ENCODE assay signal across 10 cellular contexts in the genomic region with DNA sequence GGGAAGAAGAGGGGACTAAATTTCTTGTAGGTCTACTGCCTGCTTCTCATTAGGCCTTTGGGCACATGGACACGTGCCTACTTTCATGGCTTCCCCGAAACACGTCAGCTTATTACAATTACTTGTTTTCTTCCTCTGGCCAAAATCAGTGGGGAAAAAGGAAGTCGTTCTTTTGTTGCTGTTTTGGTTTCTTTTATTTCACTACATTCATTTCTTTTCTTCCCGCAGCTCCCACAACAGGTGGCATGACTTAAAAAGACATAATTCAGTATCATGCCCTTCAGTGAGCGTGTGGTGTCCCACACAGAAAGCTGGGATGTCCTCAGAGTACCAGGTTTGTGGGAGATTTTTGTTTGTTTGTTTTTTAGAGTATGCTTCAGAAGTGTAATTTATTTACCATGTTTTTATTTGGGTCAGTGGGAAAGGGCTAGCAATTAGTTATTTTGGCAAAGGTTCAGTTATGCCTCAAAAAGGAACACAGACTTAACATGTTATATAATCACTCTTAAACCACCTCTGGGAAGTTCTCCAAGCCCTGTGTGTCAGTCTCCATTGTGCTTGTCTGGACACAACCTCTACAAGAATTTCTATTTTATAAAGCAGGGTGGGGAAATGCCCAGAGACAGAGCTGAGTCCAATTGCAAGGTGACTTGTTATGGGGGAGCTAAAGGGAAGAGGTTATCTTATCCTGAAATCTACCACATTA. TPM values are rescaled to one million over a fixed set of nuclear protein-coding genes. Genes with fewer than 3 reads are reported as not detected.
DNase-seq lines count a peak whose midpoint lies in the region; ATAC-seq and TF ChIP-seq lines count a peak whose summit lies in the region.
"Had no signal": no experiment of that assay in that cellular context is flagged by ENCODE, and none has a peak within 500 bp of the region (broad histone marks: within the 10 kb centered on the region; RNA-seq: fewer than 3 reads in every experiment).

No MANE protein-coding gene starts in this region.

- H3K79me2 ChIP-seq in ACC112 (ENCODE audit: control insufficient read depth, insufficient read depth, low read length, unreplicated experiment), result no peaks in the 10 kb centered on the region

- H3K4me1 ChIP-seq in ACC112 (ENCODE audit: control insufficient read depth, insufficient read depth, low read length, unreplicated experiment), result no peaks in the 10 kb centered on the region

- DNase-seq in dermis microvascular lymphatic vessel endothelial cell (ENCODE audit: low read depth in 2 of 2) (peak; percentile 36 to 64), lung microvascular endothelial cell (ENCODE audit: low read depth in 2 of 2) (peak; percentile 51 to 57), NCI-H2196 treated with DMSO at 0.1 percent for 48 hours (lab: John Stamatoyannopoulos, UW; ENCODE audit: unreplicated experiment) (no peak), DMS114 treated with DMSO at 0.1 percent for 48 hours (lab: John Stamatoyannopoulos, UW; ENCODE audit: unreplicated experiment) (no peak)
- DNase-seq: COR-L47, NCI-H446 treated with DMSO at 0.1 percent for 48 hours had no signal

- H3K36me3 ChIP-seq in ACC112 (ENCODE audit: insufficient read depth, low read length), result no peaks in the 10 kb centered on the region

- TF ChIP-seq RAD21 in Ishikawa (IDR thresholded peaks at IDR 0.05; ENCODE audit: low read depth), result no peak

- TF ChIP-seq EP300 in Ishikawa (IDR thresholded peaks at IDR 0.05; ENCODE audit: borderline replicate concordance), result no peak

- H2AFZ ChIP-seq in ACC112 (ENCODE audit: low read length, unreplicated experiment), result peak overlapping the region; percentile 42

- H3K4me3 ChIP-seq in ACC112 (ENCODE audit: low read depth, low read length), result no peak overlapping the region

- no peak overlapping the region for H3K27ac ChIP-seq in ACC112 (ENCODE audit: low read depth, low read length)

- no peaks in the 10 kb centered on the region for H3K27me3 ChIP-seq in ACC112 (ENCODE audit: insufficient read depth, low read length)

- ATAC-seq in HG02763 (IDR thresholded peaks at IDR 0.05; ENCODE audit: unreplicated experiment), result no peak
- ATAC-seq in GM19035 (IDR thresholded peaks at IDR 0.05; ENCODE audit: unreplicated experiment), result no peak

TF ChIP-seq in Ishikawa, 13 proteins besides CTCF, POLR2A, EP300 and RAD21:
- TF ChIP-seq, protein P1, sequence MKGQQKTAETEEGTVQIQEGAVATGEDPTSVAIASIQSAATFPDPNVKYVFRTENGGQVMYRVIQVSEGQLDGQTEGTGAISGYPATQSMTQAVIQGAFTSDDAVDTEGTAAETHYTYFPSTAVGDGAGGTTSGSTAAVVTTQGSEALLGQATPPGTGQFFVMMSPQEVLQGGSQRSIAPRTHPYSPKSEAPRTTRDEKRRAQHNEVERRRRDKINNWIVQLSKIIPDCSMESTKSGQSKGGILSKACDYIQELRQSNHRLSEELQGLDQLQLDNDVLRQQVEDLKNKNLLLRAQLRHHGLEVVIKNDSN (IDR thresholded peaks at IDR 0.05), result no peak
- TF ChIP-seq, protein P2, sequence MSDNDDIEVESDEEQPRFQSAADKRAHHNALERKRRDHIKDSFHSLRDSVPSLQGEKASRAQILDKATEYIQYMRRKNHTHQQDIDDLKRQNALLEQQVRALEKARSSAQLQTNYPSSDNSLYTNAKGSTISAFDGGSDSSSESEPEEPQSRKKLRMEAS (IDR thresholded peaks at IDR 0.05), result 0 out of 2 replicates have a peak, but pooled peaks have one; percentile 15
- TF ChIP-seq ZBTB7A (IDR thresholded peaks at IDR 0.05; ENCODE audit: low read depth), result no peak
- TF ChIP-seq CREB1 (IDR thresholded peaks at IDR 0.05; ENCODE audit: low read depth), result no peak
- no peak for TF ChIP-seq TCF12 (IDR thresholded peaks at IDR 0.05; ENCODE audit: low read depth)
- TF ChIP-seq NFIC (IDR thresholded peaks at IDR 0.05), result peak; percentile 21; the same call in 1 of the 2 replicates
- TF ChIP-seq REST (IDR thresholded peaks at IDR 0.05; ENCODE audit: low read depth), result no peak
- no peak for TF ChIP-seq EGR1 (IDR thresholded peaks at IDR 0.05)

RNA-seq across cellular contexts. Expression of gene SPRY1, which starts 44.2 kb away (rescaled TPM):
- total RNA-seq in dermis microvascular lymphatic vessel endothelial cell (20.4 and 29.7 TPM in 2 replicates), lung microvascular endothelial cell (18.3 and 61.5 TPM in 2 replicates)

Comparison
In these comparisons a context has a peak if more than half of its experiments do, and no peak if none do; other contexts are left out.
1. DNase-seq: peak in dermis microvascular lymphatic vessel endothelial cell (2 of 2) and lung microvascular endothelial cell (2 of 2); none in NCI-H2196 treated with DMSO at 0.1 percent for 48 hours (single experiment) and DMS114 treated with DMSO at 0.1 percent for 48 hours (single experiment).